Comparison of ENCODE assay signal across 4 cellular contexts in genomic region chr19:49490287-49491029, GRCh38. TPM values are rescaled to one million over a fixed set of nuclear protein-coding genes. Genes with fewer than 3 reads are reported as not detected.
A peak's percentile ranks its signal among the peaks of the same experiment; 100 is the strongest.
DNase-seq lines count a peak whose midpoint lies in the region; ATAC-seq lines count a peak whose summit lies in the region.

No MANE protein-coding gene starts in this region.

- H3K27me3 ChIP-seq in HUES64 (ENCODE audit: insufficient read depth, low read length), result no peaks in the 10 kb centered on the region
- no peaks in the 10 kb centered on the region for H3K27me3 ChIP-seq in iPS-15b (ENCODE audit: control insufficient read depth, insufficient read depth, low read length)

- WGBS in HUES64, result 95% methylated on average over 27 of the region's 27 CpGs

- intact Hi-C loops in sciatic nerve (cut with DNase I), result no loop called here

- peak overlapping the region; percentile 96 for H3K27ac ChIP-seq in HUES64 (ENCODE audit: low read depth, low read length)

- H3K9ac ChIP-seq in HUES64 (ENCODE audit: low read depth, low read length) (peak overlapping the region; percentile 100), iPS-15b (ENCODE audit: low read depth, low read length) (peak overlapping the region; percentile 49)

- DNase-seq in sciatic nerve (ENCODE audit: low spot score) (no peak), T1000 (lab: John Stamatoyannopoulos, UW) (no peak)

- H3K4me3 ChIP-seq in HUES64 (ENCODE audit: low read length) (peak overlapping the region; percentile 94; the same call in 1 of the 2 replicates), iPS-15b (ENCODE audit: low read depth, low read length) (peak overlapping the region; percentile 16)

- H3K4me1 ChIP-seq in HUES64 (ENCODE audit: insufficient read depth, low read length) (peaks cover 7% of the 10 kb centered on the region), iPS-15b (ENCODE audit: control insufficient read depth, insufficient read depth, low read length) (peaks cover 5% of the 10 kb centered on the region)

- H3K9me3 ChIP-seq in HUES64 (ENCODE audit: insufficient read depth, low read depth, low read length), result no peaks in the 10 kb centered on the region
- H3K9me3 ChIP-seq in iPS-15b (ENCODE audit: control insufficient read depth, insufficient read depth, low read length), result no peaks in the 10 kb centered on the region

- H3K36me3 ChIP-seq in HUES64 (ENCODE audit: insufficient read depth, low read length), result peaks cover 51% of the 10 kb centered on the region
- peaks cover 45% of the 10 kb centered on the region for H3K36me3 ChIP-seq in iPS-15b (ENCODE audit: control insufficient read depth, insufficient read depth, low read length)

- no peak for ATAC-seq in sciatic nerve

RNA-seq across cellular contexts. Expression of gene RPL13A, which starts 3.0 kb away (rescaled TPM):
- polyA plus RNA-seq in HUES64 (2013, experiment 1 of 2), result 2,534 TPM
- polyA plus RNA-seq in HUES64 (2013, experiment 2 of 2), result 2,729 TPM
- 1,735 TPM for total RNA-seq in sciatic nerve

RNA-seq across cellular contexts. Expression of gene RPS11, which starts 5.8 kb away (rescaled TPM):
- polyA plus RNA-seq in HUES64 (2013, experiment 1 of 2), result 2,364 TPM
- polyA plus RNA-seq in HUES64 (2013, experiment 2 of 2), result 2,511 TPM
- 1,507 TPM for total RNA-seq in sciatic nerve

RNA-seq across cellular contexts. Expression of gene FLT3LG, which starts 16.4 kb away (rescaled TPM):
- 0.85 TPM for polyA plus RNA-seq in HUES64 (2013, experiment 1 of 2)
- 1.1 TPM for polyA plus RNA-seq in HUES64 (2013, experiment 2 of 2)
- total RNA-seq in sciatic nerve, result 19.6 TPM

RNA-seq across cellular contexts. Expression of gene FCGRT, which starts 22.0 kb away (rescaled TPM):
- 14.3 TPM for polyA plus RNA-seq in HUES64 (2013, experiment 1 of 2)
- 24.0 TPM for polyA plus RNA-seq in HUES64 (2013, experiment 2 of 2)
- total RNA-seq in sciatic nerve, result 263 TPM

RNA-seq across cellular contexts. Expression of gene RCN3, which starts 37.3 kb away (rescaled TPM):
- polyA plus RNA-seq in HUES64 (2013, experiment 1 of 2), result 3.3 TPM
- 3.6 TPM for polyA plus RNA-seq in HUES64 (2013, experiment 2 of 2)
- 48.5 TPM for total RNA-seq in sciatic nerve
